Comparison of ENCODE assay signal across 8 cellular contexts in the genomic region with DNA sequence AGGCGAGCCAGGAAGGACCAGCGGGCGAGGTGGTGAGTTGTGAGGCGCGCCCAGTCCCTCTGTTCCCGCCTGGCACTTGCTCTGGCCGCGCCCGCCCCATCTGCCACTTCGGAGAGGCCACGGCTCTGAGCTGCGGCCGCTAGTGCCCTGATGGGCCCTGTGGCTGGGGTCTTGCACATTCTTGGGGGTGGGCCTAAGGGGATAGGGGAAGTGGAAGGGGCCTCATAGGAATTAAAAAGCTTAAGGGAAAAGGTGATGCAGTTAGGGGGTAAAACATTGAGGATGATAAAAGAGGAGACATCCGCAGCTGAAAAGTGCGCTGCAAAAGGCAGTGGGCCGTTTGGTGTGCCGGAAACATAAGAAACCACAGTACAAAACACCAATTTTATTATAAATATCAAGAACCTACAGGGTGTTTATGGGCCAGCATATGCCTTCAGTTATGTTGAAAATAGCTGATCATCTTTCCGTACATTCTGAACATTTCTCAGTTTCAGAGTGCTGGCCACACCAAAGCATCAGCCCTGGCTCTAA. TPM values are rescaled to one million over a fixed set of nuclear protein-coding genes. Genes with fewer than 3 reads are reported as not detected.
DNase-seq lines count a peak whose midpoint lies in the region; ATAC-seq, FAIRE-seq and TF ChIP-seq lines count a peak whose summit lies in the region.

No MANE protein-coding gene starts in this region.

- no peak for FAIRE-seq in pancreas (lab: Jason Lieb, UNC)

- H3K27me3 ChIP-seq in NT2/D1 (ENCODE audit: insufficient read depth, insufficient read length) (peaks cover 73% of the 10 kb centered on the region), endocrine pancreas (ENCODE audit: control insufficient read depth, insufficient read depth, low read length) (no peaks in the 10 kb centered on the region), pancreas (no peaks in the 10 kb centered on the region)

- H3K9me3 ChIP-seq in ES-I3 (ENCODE audit: control insufficient read depth, insufficient read depth, low read length) (no peaks in the 10 kb centered on the region), NT2/D1 (ENCODE audit: insufficient read depth, low read length) (no peaks in the 10 kb centered on the region; the same call in 1 of the 2 replicates), endocrine pancreas (ENCODE audit: control insufficient read depth, low read length) (no peaks in the 10 kb centered on the region), pancreas (no peaks in the 10 kb centered on the region)

- no peaks in the 10 kb centered on the region for H3K4me1 ChIP-seq in ES-I3 (ENCODE audit: insufficient read depth, low read length)
- H3K4me1 ChIP-seq in NT2/D1 (ENCODE audit: insufficient read depth, insufficient read length) = peaks cover 2% of the 10 kb centered on the region
- no peaks in the 10 kb centered on the region for H3K4me1 ChIP-seq in endocrine pancreas (ENCODE audit: control insufficient read depth, insufficient read depth, low read length)
- H3K4me1 ChIP-seq in pancreas = no peaks in the 10 kb centered on the region

- WGBS in pancreas, 2 donors = 26 to 30% methylated on average over 18 of the region's 18 CpGs

- ATAC-seq in pancreas (no peak), HG03135 (IDR thresholded peaks at IDR 0.05; ENCODE audit: unreplicated experiment) (no peak)

- H3K36me3 ChIP-seq in ES-I3 (ENCODE audit: insufficient read depth, low read length) (no peaks in the 10 kb centered on the region), NT2/D1 (ENCODE audit: insufficient read depth, insufficient read length, low read length) (no peaks in the 10 kb centered on the region), endocrine pancreas (ENCODE audit: control insufficient read depth, insufficient read depth, low read length) (no peaks in the 10 kb centered on the region), pancreas (peaks cover 6 to 7% (median 7%) of the 10 kb centered on the region in 3 donors)

- H3K27ac ChIP-seq in pancreas = peak overlapping the region; percentile 54 to 97 (median 82)

- no peak for TF ChIP-seq CTCF in pancreas (IDR thresholded peaks at IDR 0.05)

- intact Hi-C loops in pancreas (cut with DNase I) = no loop called here

- H3K4me3 ChIP-seq in NT2/D1 (ENCODE audit: insufficient read length, low read depth) = peak overlapping the region; percentile 50
- H3K4me3 ChIP-seq in endocrine pancreas (ENCODE audit: control insufficient read depth, insufficient read depth, low read length) = no peak overlapping the region
- peak overlapping the region; percentile 32 to 92 (median 72) for H3K4me3 ChIP-seq in pancreas

- DNase-seq in NT2/D1 (ENCODE audit: low read depth, low spot score) = no peak
- no peak for DNase-seq in pancreas
- no peak for DNase-seq in medulla oblongata (ENCODE audit: extremely low spot score)
- DNase-seq in NCI-H2196 (lab: John Stamatoyannopoulos, UW; ENCODE audit: unreplicated experiment) = no peak
- DNase-seq in NCI-H1105 treated with DMSO at 0.1 percent for 48 hours (lab: John Stamatoyannopoulos, UW) = no peak

- peak overlapping the region; percentile 81; the same call in 1 of the 2 replicates for H3K9ac ChIP-seq in ES-I3 (ENCODE audit: low read depth, low read length)
- no peak overlapping the region for H3K9ac ChIP-seq in NT2/D1 (ENCODE audit: insufficient read length, low read depth)
- H3K9ac ChIP-seq in endocrine pancreas (ENCODE audit: control insufficient read depth, insufficient read depth, low read length) = peak overlapping the region; percentile 71

RNA-seq across cellular contexts. Expression of gene PSMB8, which starts 1.1 kb away (rescaled TPM):
- 10 to 100 TPM in 5 of 6 donors, 1 to 10 TPM in 1; 7.4 to 40.2 (median 11.8) TPM for total RNA-seq in pancreas
- polyA plus RNA-seq in pancreas = 10 to 100 TPM; 27.9 to 35.2 TPM

RNA-seq across cellular contexts. Expression of gene TAP2, which starts 6.4 kb away (rescaled TPM):
- total RNA-seq in pancreas = 10 to 100 TPM in 4 of 6 donors, 1 to 10 TPM in 2; 5.0 to 23.1 (median 12.2) TPM
- polyA plus RNA-seq in pancreas = 10 to 100 TPM in 1 of 2 donors, 1 to 10 TPM in 1; 8.8 to 16.9 TPM

RNA-seq across cellular contexts. Expression of gene TAP1, which starts 8.6 kb away (rescaled TPM):
- total RNA-seq in pancreas = 10 to 100 TPM in 5 of 6 donors, 1 to 10 TPM in 1; 7.8 to 32.1 (median 11.6) TPM
- polyA plus RNA-seq in pancreas = 10 to 100 TPM; 18.8 to 28.5 TPM

RNA-seq across cellular contexts. Expression of gene PSMB9, which starts 9.1 kb away (rescaled TPM):
- total RNA-seq in pancreas = 10 to 100 TPM in 2 of 6 donors, 1 to 10 TPM in 4; 5.1 to 18.1 (median 5.8) TPM
- 10 to 100 TPM in 1 of 2 donors, 1 to 10 TPM in 1; 8.3 to 13.7 TPM for polyA plus RNA-seq in pancreas

RNA-seq across cellular contexts. Expression of gene HLA-DOB, which starts 28.1 kb away (rescaled TPM):
- under 1 TPM in 2 of 6 donors, not detected in 4; 0.21 to 0.87 TPM for total RNA-seq in pancreas
- polyA plus RNA-seq in pancreas = under 1 TPM; 0.38 to 0.53 TPM
